23 cellular contexts compared by ENCODE assay signal in genomic region chr22:25139062-25139461, GRCh38.
DNase-seq lines count a peak whose midpoint lies in the region; ATAC-seq and TF ChIP-seq lines count a peak whose summit lies in the region.
"Had no signal": no experiment of that assay in that cellular context is flagged by ENCODE, and none has a peak within 500 bp of the region (broad histone marks: within the 10 kb centered on the region; RNA-seq: fewer than 3 reads in every experiment).

No MANE protein-coding gene starts in this region.

- no peak overlapping the region for H3K4me3 ChIP-seq in sigmoid colon
- H3K4me3 ChIP-seq: GM12878, MG63, Peyer's patch, smooth muscle cell had no signal

- DNase-seq in RWPE1 (ENCODE audit: low spot score) (no peak), astrocyte of the hippocampus (ENCODE audit: low read depth, low spot score) (peak; percentile 28), left ventricle myocardium superior (peak; percentile 53), sigmoid colon (peak; percentile 74), posterior vena cava (ENCODE audit: low spot score) (no peak), GM13977 (ENCODE audit: low spot score) (no peak)
- DNase-seq: activated CD8-positive, alpha-beta memory T cell treated with anti-CD3 and anti-CD28 coated beads for 24 hours; activated T-cell treated with anti-CD3 and anti-CD28 coated beads, Interleukin-2, amount 50 U/mL, for 4 hours; cortex of kidney; DMS79; IMR-90; mesendoderm; MG63; NCI-H1694 treated with DMSO at 0.1 percent for 48 hours; NCI-H226; nephron progenitor cell; Peyer's patch; stimulated activated CD4-positive, alpha-beta T cell treated with anti-CD3 and anti-CD28 coated beads, Interleukin-4, amount 100 ng/mL, for 1 hour; T1000 had no signal

- POLR2A ChIA-PET in RWPE1 (lab: Yijun Ruan, JAX; ENCODE audit: low non-redundant PET), result no interaction called here

- WGBS in sigmoid colon, 2 donors, result 8 to 35% methylated on average over 2 of the region's 2 CpGs

- no peaks in the 10 kb centered on the region for H3K36me3 ChIP-seq in sigmoid colon
- H3K36me3 ChIP-seq: MG63, Peyer's patch had no signal

- intact Hi-C loops in left ventricle myocardium superior (cut with micrococcal nuclease) (no loop called here), sigmoid colon (cut with DNase I) (no loop called here), posterior vena cava (cut with DNase I) (no loop called here)

- no peak for TF ChIP-seq EP300 in sigmoid colon (IDR thresholded peaks at IDR 0.05)

- no peak for TF ChIP-seq POLR2A in sigmoid colon (IDR thresholded peaks at IDR 0.05)

- ATAC-seq in left ventricle myocardium superior (peak; percentile 41), HG03097 (IDR thresholded peaks at IDR 0.05; ENCODE audit: low FRiP score, unreplicated experiment) (no peak)
- ATAC-seq: activated CD4-positive, CD25-positive, alpha-beta regulatory T cell treated with anti-CD3 and anti-CD28 coated beads, Interleukin-2, amount 50 U/mL, for 24 hours; activated T-cell treated with anti-CD3 and anti-CD28 coated beads, Interleukin-2, amount 50 U/mL, for 4 hours; GM12878 had no signal

- CTCF ChIA-PET in RWPE1 (lab: Yijun Ruan, JAX), result no interaction called here

- H3K4me1 ChIP-seq in sigmoid colon, result peaks cover 0 to 21% (median 11%) of the 10 kb centered on the region in 4 donors

- no peaks in the 10 kb centered on the region for H3K27me3 ChIP-seq in sigmoid colon
- H3K27me3 ChIP-seq: MG63, Peyer's patch had no signal

- TF ChIP-seq CTCF in RWPE1 (conservative IDR thresholded peaks at IDR 0.05; ENCODE audit: low read depth) (no peak), sigmoid colon (IDR thresholded peaks at IDR 0.05) (no peak), GM13977 (IDR thresholded peaks at IDR 0.05; ENCODE audit: extremely low read depth, insufficient read depth, missing control alignments) (no peak)

- no peaks in the 10 kb centered on the region for H3K9me3 ChIP-seq in sigmoid colon
- H3K9me3 ChIP-seq: MG63, Peyer's patch had no signal

- H3K27ac ChIP-seq in RWPE1 (peak overlapping the region; percentile 55), sigmoid colon (no peak overlapping the region)
- H3K27ac ChIP-seq: Peyer's patch had no signal

- in situ Hi-C loops in GM13977 (cut with MboI; ENCODE audit: low pct_unique_long_range_greater_than_20kb, low sequenced_read_pairs, unreplicated experiment), result no loop called here

Comparison
In these comparisons a context has a peak if more than half of its experiments do, and no peak if none do; other contexts are left out.
1. DNase-seq: peak in astrocyte of the hippocampus (single experiment), left ventricle myocardium superior (single experiment) and sigmoid colon (single experiment); none in RWPE1 (single experiment), posterior vena cava (single experiment) and GM13977 (single experiment).